In genomic region chr5:122585111-122585415, GRCh38 we compare ENCODE assay signal across 19 cellular contexts.
DNase-seq lines count a peak whose midpoint lies in the region; ATAC-seq and TF ChIP-seq lines count a peak whose summit lies in the region.
"Had no signal": no experiment of that assay in that cellular context is flagged by ENCODE, and none has a peak within 500 bp of the region (broad histone marks: within the 10 kb centered on the region; RNA-seq: fewer than 3 reads in every experiment).

No MANE protein-coding gene starts in this region.

- H3K36me3 ChIP-seq in BLaER1 (no peaks in the 10 kb centered on the region), IMR-90 (ENCODE audit: control insufficient read depth, insufficient read depth, low read length) (no peaks in the 10 kb centered on the region), WERI-Rb-1 (no peaks in the 10 kb centered on the region), neural cell (ENCODE audit: insufficient read depth, low read length) (no peaks in the 10 kb centered on the region), ovary (no peaks in the 10 kb centered on the region)
- H3K36me3 ChIP-seq: BE2C, SJCRH30 had no signal

- DNase-seq in IMR-90 (no peak), WERI-Rb-1 (peak; percentile 59), H4 (ENCODE audit: low spot score) (no peak), ovary (no peak), NOMO-1 treated with DMSO at 0.1 percent for 48 hours (lab: John Stamatoyannopoulos, UW; ENCODE audit: unreplicated experiment) (no peak)
- no peak for DNase-seq in activated CD4-positive, alpha-beta T cell treated with anti-CD3 and anti-CD28 coated beads for 4 hours
- DNase-seq: BE2C; CD8-positive, alpha-beta memory T cell; GF-D8; Kasumi-1; NCI-H1417 treated with DMSO at 0.1 percent for 48 hours; NCI-H2029 treated with DMSO at 0.1 percent for 48 hours; NCI-H446; SJCRH30; SW 1271 had no signal

- no peaks in the 10 kb centered on the region for H3K9me1 ChIP-seq in IMR-90 (ENCODE audit: insufficient read depth, low read length)

- dilution Hi-C loops in IMR-90 (cut with HindIII; ENCODE audit: low sequenced_read_pairs, unreplicated experiment), result no loop called here

- H2BK15ac ChIP-seq in IMR-90 (ENCODE audit: low read depth, low read length), result no peak overlapping the region

- no peak overlapping the region for H2BK120ac ChIP-seq in IMR-90 (ENCODE audit: low read depth, low read length)

- H3K14ac ChIP-seq in IMR-90 (replicated peaks; ENCODE audit: low read depth, low read length), result no peak overlapping the region

- H3K56ac ChIP-seq in IMR-90 (ENCODE audit: extremely low read depth, insufficient read depth, low read length), result no peak overlapping the region

- no peak overlapping the region for H3K18ac ChIP-seq in IMR-90 (ENCODE audit: low read depth, low read length)

- H3K27ac ChIP-seq in BLaER1, result no peak overlapping the region
- no peak overlapping the region for H3K27ac ChIP-seq in IMR-90 (ENCODE audit: insufficient read depth, low read length)
- H3K27ac ChIP-seq in WERI-Rb-1, result no peak overlapping the region
- no peak overlapping the region for H3K27ac ChIP-seq in neural cell (ENCODE audit: low read length)
- H3K27ac ChIP-seq in ovary, result no peak overlapping the region
- H3K27ac ChIP-seq: GM23248, RWPE1, SJCRH30 had no signal

- TF ChIP-seq POLR2A in IMR-90 (IDR thresholded peaks at IDR 0.05; ENCODE audit: low read depth, low read length), result no peak
- TF ChIP-seq POLR2A in ovary (IDR thresholded peaks at IDR 0.05), result no peak

- H3K4me3 ChIP-seq in BLaER1 (no peak overlapping the region), IMR-90 (ENCODE audit: insufficient read depth, low read depth, low read length) (no peak overlapping the region), WERI-Rb-1 (ENCODE audit: low read depth, low read length) (no peak overlapping the region), neural cell (ENCODE audit: low read length) (peak overlapping the region; percentile 9), ovary (no peak overlapping the region)
- H3K4me3 ChIP-seq: GM23248, SJCRH30 had no signal

- BruUV-seq in IMR-90 (replicated peaks; lab: Mats Ljungman, UMichigan), result no TSS peak

- no peak overlapping the region for H2AK9ac ChIP-seq in IMR-90 (replicated peaks; ENCODE audit: low read depth, low read length, poor library complexity)

- TF ChIP-seq RAD21 in IMR-90 (IDR thresholded peaks at IDR 0.05; ENCODE audit: low read length) (no peak), neural cell (conservative IDR thresholded peaks at IDR 0.05) (no peak)

- H2BK5ac ChIP-seq in IMR-90 (ENCODE audit: low read depth, low read length, poor library complexity, severe bottlenecking), result no peak overlapping the region

- H4K5ac ChIP-seq in IMR-90 (ENCODE audit: low read depth, low read length), result no peak overlapping the region

- no peak overlapping the region for H4K8ac ChIP-seq in IMR-90 (ENCODE audit: low read depth in 2 of 2, low read length in 2 of 2)

- TF ChIP-seq CTCF in IMR-90 (conservative IDR thresholded peaks at IDR 0.05; ENCODE audit: low read depth, low read length), result no peak
- no peak for TF ChIP-seq CTCF in WERI-Rb-1 (IDR thresholded peaks at IDR 0.05; ENCODE audit: low read depth, low read length)
- no peak for TF ChIP-seq CTCF in neural cell (IDR thresholded peaks at IDR 0.05; ENCODE audit: poor library complexity, severe bottlenecking)
- no peak for TF ChIP-seq CTCF in ovary (IDR thresholded peaks at IDR 0.05)

- H3K9me2 ChIP-seq in neural cell (ENCODE audit: insufficient read depth, low read length), result no peaks in the 10 kb centered on the region

- H3K27me3 ChIP-seq in BLaER1 (no peaks in the 10 kb centered on the region), IMR-90 (ENCODE audit: control insufficient read depth, insufficient read depth, low read length) (peaks cover 2% of the 10 kb centered on the region), WERI-Rb-1 (ENCODE audit: insufficient read depth, low read depth, severe bottlenecking) (no peaks in the 10 kb centered on the region), neural cell (ENCODE audit: insufficient read depth, low read depth, low read length) (no peaks in the 10 kb centered on the region), ovary (no peaks in the 10 kb centered on the region)
- H3K27me3 ChIP-seq: SJCRH30 had no signal

- in situ Hi-C loops in IMR-90 (cut with MboI; ENCODE audit: low sequenced_read_pairs), result no loop called here

- H3K79me2 ChIP-seq in neural cell (replicated peaks; ENCODE audit: insufficient read depth, low read length), result no peaks in the 10 kb centered on the region

- ATAC-seq in IMR-90 (ENCODE audit: low read depth), result no peak

- H4K91ac ChIP-seq in IMR-90 (ENCODE audit: insufficient read depth, low read depth, low read length), result no peak overlapping the region

- 57 to 100% methylated on average over 1 to 5 of the region's 5 CpGs for WGBS in IMR-90 (ENCODE audit: extremely low coverage in 2 of 2, insufficient read length in 1 of 2), 2 experiments
- WGBS in ovary, 3 donors, result 16 to 19% (median 18%) methylated on average over 5 of the region's 5 CpGs

- CTCF ChIA-PET in IMR-90 (lab: Yijun Ruan, JAX), result interaction anchor here (0.6 kb wide), 1 partner anchor 385 kb away, joined by 4 read pairs; no protein-coding TSS in a partner anchor

- no peaks in the 10 kb centered on the region for H3F3A ChIP-seq in neural cell (ENCODE audit: insufficient read depth, low read length, poor library complexity, severe bottlenecking)

- H3K23ac ChIP-seq in IMR-90 (ENCODE audit: low read depth, low read length), result no peak overlapping the region

- no peaks in the 10 kb centered on the region for H3K79me1 ChIP-seq in IMR-90 (ENCODE audit: low read depth in 1 of 2, low read length in 2 of 2)

- POLR2A ChIA-PET in IMR-90 (lab: Charles Lee; ENCODE audit: unreplicated experiment), result no interaction called here

- intact Hi-C loops in IMR-90 (cut with micrococcal nuclease), result no loop called here
- intact Hi-C loops in ovary (cut with DNase I), result no loop called here

- no peaks in the 10 kb centered on the region for H4K20me1 ChIP-seq in BLaER1
- H4K20me1 ChIP-seq in IMR-90 (ENCODE audit: insufficient read depth, low read length), result no peaks in the 10 kb centered on the region
- no peaks in the 10 kb centered on the region for H4K20me1 ChIP-seq in neural cell (ENCODE audit: insufficient read depth)

- no peak overlapping the region for H2BK20ac ChIP-seq in IMR-90 (ENCODE audit: low read depth, low read length)

- H2AK5ac ChIP-seq in IMR-90 (ENCODE audit: low read depth, low read length), result no peak overlapping the region

- H3K4ac ChIP-seq in IMR-90 (ENCODE audit: low read depth, low read length), result no peak overlapping the region

- H2AFZ ChIP-seq in IMR-90 (replicated peaks; ENCODE audit: low read length, poor library complexity), result peak overlapping the region; percentile 9
- H2AFZ ChIP-seq in neural cell (ENCODE audit: low read depth, low read length), result no peak overlapping the region
- H2AFZ ChIP-seq: GM23248 had no signal

- H3K4me2 ChIP-seq in BLaER1 (peak overlapping the region; percentile 81), IMR-90 (ENCODE audit: low read depth, low read length) (no peak overlapping the region; the same call in 1 of the 2 replicates), neural cell (ENCODE audit: low read length) (no peak overlapping the region)

- H3K9me3 ChIP-seq in BLaER1 (no peaks in the 10 kb centered on the region), IMR-90 (ENCODE audit: control insufficient read depth, insufficient read depth, low read length) (no peaks in the 10 kb centered on the region), WERI-Rb-1 (ENCODE audit: severe bottlenecking) (no peaks in the 10 kb centered on the region), neural cell (ENCODE audit: low read length) (no peaks in the 10 kb centered on the region), ovary (no peaks in the 10 kb centered on the region)
- H3K9me3 ChIP-seq: BE2C, SJCRH30 had no signal

- H3K4me1 ChIP-seq in BLaER1 (peaks cover 19% of the 10 kb centered on the region), IMR-90 (ENCODE audit: control insufficient read depth, insufficient read depth, low read length) (peaks cover 6% of the 10 kb centered on the region), ovary (ENCODE audit: insufficient read depth) (no peaks in the 10 kb centered on the region)
- H3K4me1 ChIP-seq: BE2C, SJCRH30 had no signal

- TF ChIP-seq EP300 in neural cell (conservative IDR thresholded peaks at IDR 0.05; ENCODE audit: poor library complexity, severe bottlenecking) (no peak), ovary (IDR thresholded peaks at IDR 0.05) (no peak)

- H3K9ac ChIP-seq in BLaER1 (no peak overlapping the region), IMR-90 (ENCODE audit: low read depth, low read length) (no peak overlapping the region), neural cell (ENCODE audit: low read length) (no peak overlapping the region)
- H3K9ac ChIP-seq: GM23248 had no signal

TF ChIP-seq in IMR-90, 13 proteins besides CTCF, POLR2A, EP300 and RAD21 (continues in another document):
- TF ChIP-seq ELK1 (IDR thresholded peaks at IDR 0.05; ENCODE audit: borderline replicate concordance, low read depth, low read length), result no peak
- TF ChIP-seq FOS (IDR thresholded peaks at IDR 0.05; ENCODE audit: low read depth, low read length), result no peak
- no peak for TF ChIP-seq RCOR1 (IDR thresholded peaks at IDR 0.05; ENCODE audit: insufficient replicate concordance, low read length)

TF ChIP-seq in neural cell, 6 proteins besides CTCF, POLR2A, EP300 and RAD21:
- TF ChIP-seq REST (IDR thresholded peaks at IDR 0.05; ENCODE audit: borderline replicate concordance), result no peak
- peak; percentile 12 for TF ChIP-seq POLR2AphosphoS5 (IDR thresholded peaks at IDR 0.05)
